ENCODE assay signal across 8 cellular contexts in the genomic region with DNA sequence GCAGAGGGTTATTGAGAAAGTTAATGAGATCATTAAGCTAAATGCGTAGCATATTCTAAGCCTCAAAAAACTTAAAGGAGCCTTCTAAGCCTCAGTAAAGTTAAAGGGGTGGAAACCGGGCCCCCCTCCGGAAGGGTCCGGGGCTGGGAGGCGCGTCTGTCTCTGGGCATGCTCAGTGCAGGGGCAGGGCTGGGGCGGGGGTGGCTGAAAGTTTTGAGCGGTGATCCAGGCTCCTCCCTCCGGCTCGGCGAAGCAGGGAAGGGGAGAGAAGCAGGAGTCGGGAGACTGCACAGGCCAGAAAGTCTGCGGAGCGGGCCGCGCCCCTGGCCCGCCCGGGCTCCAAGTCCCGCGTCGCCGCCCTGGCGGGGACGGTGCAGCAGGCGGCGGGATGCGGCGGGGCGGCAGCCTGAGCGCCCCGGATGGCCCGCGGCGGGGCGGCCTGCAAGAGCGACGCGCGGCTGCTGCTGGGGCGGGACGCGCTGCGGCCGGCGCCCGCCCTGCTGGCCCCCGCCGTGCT. TPM values are rescaled to one million over a fixed set of nuclear protein-coding genes. Genes with fewer than 3 reads are reported as not detected.
DNase-seq lines count a peak whose midpoint lies in the region; ATAC-seq and TF ChIP-seq lines count a peak whose summit lies in the region.

A gene (plus strand): TSS at position 240 of the 517 bp plus-strand sequence. CDS start 180 bp downstream, at position 420.

- DNase-seq in GM06990 (ENCODE audit: extremely low read depth, insufficient read length) (peak; percentile 78), HuH-7 (ENCODE audit: low spot score) (peak; percentile 23), activated B cell treated with CpG ODN at 0.5 μM for 24 hours (no peak), epithelial cell of proximal tubule (ENCODE audit: low read depth) (no peak), mesenteric fat pad (ENCODE audit: low spot score) (peak; percentile 91), suprapubic skin (ENCODE audit: low spot score in 2 of 2) (peak; percentile 86 to 89), 8988T (no peak), GM19238 (ENCODE audit: insufficient read length, low spot score) (no peak)

- H3K27ac ChIP-seq in suprapubic skin: peak within 1 kb of the TSS; percentile 66

- peaks cover 36% of the 10 kb centered on the region for H3K27me3 Mint-ChIP-seq in activated B cell treated with CpG ODN at 0.5 μM for 24 hours

- H3K27me3 ChIP-seq in GM06990 (replicated peaks; ENCODE audit: control insufficient read depth, insufficient read depth, low read length): no peaks in the 10 kb centered on the region
- no peaks in the 10 kb centered on the region for H3K27me3 ChIP-seq in suprapubic skin

- peak; percentile 54 for ATAC-seq in activated B cell treated with CpG ODN at 0.5 μM for 24 hours (ENCODE audit: low read depth)

- H3K36me3 ChIP-seq in GM06990 (ENCODE audit: control insufficient read depth, insufficient read depth, low read length): no peaks in the 10 kb centered on the region
- H3K36me3 ChIP-seq in suprapubic skin: no peaks in the 10 kb centered on the region

- peak within 1 kb of the TSS; percentile 67 for H3K4me3 Mint-ChIP-seq in activated B cell treated with CpG ODN at 0.5 μM for 24 hours

- no peaks in the 10 kb centered on the region for H3K36me3 Mint-ChIP-seq in activated B cell treated with CpG ODN at 0.5 μM for 24 hours (ENCODE audit: low read depth)

- H3K9me3 ChIP-seq in suprapubic skin: no peaks in the 10 kb centered on the region

- H3K9me3 Mint-ChIP-seq in activated B cell treated with CpG ODN at 0.5 μM for 24 hours: peaks cover 9% of the 10 kb centered on the region

- peaks cover 58% of the 10 kb centered on the region for H3K4me1 ChIP-seq in suprapubic skin

- POLR2A ChIA-PET in activated B cell treated with CpG ODN at 0.5 μM for 24 hours (lab: Charles Lee): no interaction called here

- peaks cover 22% of the 10 kb centered on the region for H3K4me1 Mint-ChIP-seq in activated B cell treated with CpG ODN at 0.5 μM for 24 hours

- H3K27ac Mint-ChIP-seq in activated B cell treated with CpG ODN at 0.5 μM for 24 hours: no peak within 1 kb of the TSS

- CTCF ChIA-PET in activated B cell treated with CpG ODN at 0.5 μM for 24 hours (lab: Charles Lee): no interaction called here

- TF ChIP-seq CTCF in GM06990 (IDR thresholded peaks at IDR 0.05; ENCODE audit: insufficient read depth, low read length, poor library complexity, severe bottlenecking) (no peak), activated B cell treated with CpG ODN at 0.5 μM for 24 hours (IDR thresholded peaks at IDR 0.05) (no peak), epithelial cell of proximal tubule (conservative IDR thresholded peaks at IDR 0.05; ENCODE audit: low read depth, low read length) (no peak), suprapubic skin (IDR thresholded peaks at IDR 0.05) (no peak)

- TF ChIP-seq EP300 in suprapubic skin (IDR thresholded peaks at IDR 0.05): no peak

- intact Hi-C loops in activated B cell treated with CpG ODN at 0.5 μM for 24 hours (cut with micrococcal nuclease): no loop called here

- TF ChIP-seq POLR2A in suprapubic skin (IDR thresholded peaks at IDR 0.05): no peak

- WGBS in suprapubic skin: under 1% methylated on average over 26 of the region's 48 CpGs

- H3K4me3 ChIP-seq in GM06990 (replicated peaks; ENCODE audit: low read depth, low read length) (peak within 1 kb of the TSS; percentile 66), epithelial cell of proximal tubule (ENCODE audit: low read depth, low read length) (peak within 1 kb of the TSS; percentile 82), suprapubic skin (peak within 1 kb of the TSS; percentile 62)

RNA-seq across cellular contexts. Expression of the gene that starts here (rescaled TPM):
- total RNA-seq in activated B cell treated with CpG ODN at 0.5 μM for 24 hours (0.16 and 0.76 TPM in 2 replicates), epithelial cell of proximal tubule (9.7 and 13.5 TPM in 2 replicates), mesenteric fat pad (16.6 TPM), suprapubic skin (10 to 100 TPM; 23.0 to 54.1 (median 30.0) TPM)

Comparison
In these comparisons a context has a peak if more than half of its experiments do, and no peak if none do; other contexts are left out.
1. Peak in ATAC-seq in activated B cell treated with CpG ODN at 0.5 μM for 24 hours; RNA of the gene not detected or under 1 TPM.
2. DNase-seq: peak in GM06990 (single experiment), HuH-7 (single experiment), mesenteric fat pad (single experiment) and suprapubic skin (2 of 2); none in activated B cell treated with CpG ODN at 0.5 μM for 24 hours (single experiment), epithelial cell of proximal tubule (single experiment), 8988T (single experiment) and GM19238 (single experiment).
3. Peak in every context shown above with its lines, with median percentiles within 50 percentile points of each other: H3K4me3 ChIP-seq.